3 cellular contexts compared by ENCODE assay signal in the genomic region with DNA sequence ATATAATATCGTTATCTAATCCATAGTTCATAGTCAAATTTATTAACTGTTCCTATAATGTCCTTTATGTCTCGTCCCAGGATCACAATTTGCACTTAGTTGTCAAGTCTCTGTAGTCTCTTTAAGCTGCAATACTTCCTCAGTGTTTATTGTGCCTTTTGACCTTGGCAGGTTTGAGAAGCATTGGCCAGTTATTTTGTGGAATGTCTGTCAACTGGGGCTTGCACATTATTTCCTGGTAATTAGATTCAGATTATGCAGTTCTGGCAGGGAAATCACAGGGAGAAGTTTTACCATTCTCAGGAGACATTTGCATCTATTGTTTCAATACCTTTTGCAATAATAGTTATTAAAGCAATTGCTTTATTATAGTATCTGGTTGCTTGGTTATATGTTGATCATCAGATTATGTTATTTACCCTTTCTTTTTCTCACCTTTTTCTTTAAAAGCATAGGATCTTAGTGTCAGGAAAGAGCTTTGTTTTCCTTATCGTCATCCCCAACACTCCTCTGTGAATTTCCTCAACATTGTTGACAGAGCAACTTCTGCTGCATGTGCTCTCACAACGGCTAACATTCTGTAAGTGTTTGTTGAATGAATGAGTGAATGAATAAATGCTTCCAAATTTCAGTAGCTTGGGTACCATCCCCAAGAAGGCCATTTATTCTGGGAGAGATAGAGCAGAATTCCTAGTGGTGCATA.
TF ChIP-seq lines count a peak whose summit lies in the region.

No MANE protein-coding gene starts in this region.

TF ChIP-seq in SK-N-SH treated with all-trans-retinoic acid at 6 μM for 48 hours, 23 proteins besides CTCF, POLR2A, EP300 and RAD21:
- 0 out of 2 replicates have a peak, but pooled peaks have one; percentile 18 for TF ChIP-seq SNAI2 (CRISPR knock-in tag; IDR thresholded peaks at IDR 0.05)
- TF ChIP-seq, protein P1, sequence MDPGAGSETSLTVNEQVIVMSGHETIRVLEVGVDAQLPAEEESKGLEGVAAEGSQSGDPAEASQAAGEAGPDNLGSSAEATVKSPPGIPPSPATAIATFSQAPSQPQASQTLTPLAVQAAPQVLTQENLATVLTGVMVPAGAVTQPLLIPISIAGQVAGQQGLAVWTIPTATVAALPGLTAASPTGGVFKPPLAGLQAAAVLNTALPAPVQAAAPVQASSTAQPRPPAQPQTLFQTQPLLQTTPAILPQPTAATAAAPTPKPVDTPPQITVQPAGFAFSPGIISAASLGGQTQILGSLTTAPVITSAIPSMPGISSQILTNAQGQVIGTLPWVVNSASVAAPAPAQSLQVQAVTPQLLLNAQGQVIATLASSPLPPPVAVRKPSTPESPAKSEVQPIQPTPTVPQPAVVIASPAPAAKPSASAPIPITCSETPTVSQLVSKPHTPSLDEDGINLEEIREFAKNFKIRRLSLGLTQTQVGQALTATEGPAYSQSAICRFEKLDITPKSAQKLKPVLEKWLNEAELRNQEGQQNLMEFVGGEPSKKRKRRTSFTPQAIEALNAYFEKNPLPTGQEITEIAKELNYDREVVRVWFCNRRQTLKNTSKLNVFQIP (CRISPR knock-in tag; IDR thresholded peaks at IDR 0.05; ENCODE audit: borderline replicate concordance, low read depth) = peak; percentile 41; the same call in 1 of the 2 replicates
- TF ChIP-seq ZNF565 (CRISPR knock-in tag; conservative IDR thresholded peaks at IDR 0.05; ENCODE audit: low read depth) = no peak
- TF ChIP-seq ISL1 (CRISPR knock-in tag; IDR thresholded peaks at IDR 0.05) = peak; percentile 50; the same call in 1 of the 2 replicates

TF ChIP-seq in SK-N-SH, 30 proteins besides CTCF, POLR2A, EP300 and RAD21:
- TF ChIP-seq MXI1 (IDR thresholded peaks at IDR 0.05; ENCODE audit: low read depth, low read length) (no peak), SMC3 (IDR thresholded peaks at IDR 0.05; ENCODE audit: low read depth, low read length) (no peak), RCOR1 (IDR thresholded peaks at IDR 0.05; ENCODE audit: low read length) (no peak), MEF2A (IDR thresholded peaks at IDR 0.05; ENCODE audit: borderline replicate concordance, low read depth) (no peak), SIN3A (IDR thresholded peaks at IDR 0.05; ENCODE audit: borderline replicate concordance, low read depth, low read length) (no peak), EZH2phosphoT487 (IDR thresholded peaks at IDR 0.05; ENCODE audit: borderline replicate concordance, low read depth) (no peak), JUND (IDR thresholded peaks at IDR 0.05) (no peak), MAX (IDR thresholded peaks at IDR 0.05; ENCODE audit: low read depth) (no peak), TAF1 (IDR thresholded peaks at IDR 0.05; ENCODE audit: borderline replicate concordance, low read depth, low read length) (no peak), ZBTB33 (IDR thresholded peaks at IDR 0.05; ENCODE audit: borderline replicate concordance, low read depth) (no peak), GATA2 (CRISPR knock-in tag; IDR thresholded peaks at IDR 0.05) (no peak)
- TF ChIP-seq, protein P2, sequence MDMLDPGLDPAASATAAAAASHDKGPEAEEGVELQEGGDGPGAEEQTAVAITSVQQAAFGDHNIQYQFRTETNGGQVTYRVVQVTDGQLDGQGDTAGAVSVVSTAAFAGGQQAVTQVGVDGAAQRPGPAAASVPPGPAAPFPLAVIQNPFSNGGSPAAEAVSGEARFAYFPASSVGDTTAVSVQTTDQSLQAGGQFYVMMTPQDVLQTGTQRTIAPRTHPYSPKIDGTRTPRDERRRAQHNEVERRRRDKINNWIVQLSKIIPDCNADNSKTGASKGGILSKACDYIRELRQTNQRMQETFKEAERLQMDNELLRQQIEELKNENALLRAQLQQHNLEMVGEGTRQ (IDR thresholded peaks at IDR 0.05; ENCODE audit: borderline replicate concordance, low read depth, low read length) = no peak
- TF ChIP-seq, protein P3, sequence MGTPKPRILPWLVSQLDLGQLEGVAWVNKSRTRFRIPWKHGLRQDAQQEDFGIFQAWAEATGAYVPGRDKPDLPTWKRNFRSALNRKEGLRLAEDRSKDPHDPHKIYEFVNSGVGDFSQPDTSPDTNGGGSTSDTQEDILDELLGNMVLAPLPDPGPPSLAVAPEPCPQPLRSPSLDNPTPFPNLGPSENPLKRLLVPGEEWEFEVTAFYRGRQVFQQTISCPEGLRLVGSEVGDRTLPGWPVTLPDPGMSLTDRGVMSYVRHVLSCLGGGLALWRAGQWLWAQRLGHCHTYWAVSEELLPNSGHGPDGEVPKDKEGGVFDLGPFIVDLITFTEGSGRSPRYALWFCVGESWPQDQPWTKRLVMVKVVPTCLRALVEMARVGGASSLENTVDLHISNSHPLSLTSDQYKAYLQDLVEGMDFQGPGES (IDR thresholded peaks at IDR 0.05; ENCODE audit: low read depth, low read length) = no peak

TF ChIP-seq in endothelial cell of umbilical vein, 7 proteins besides CTCF, POLR2A, EP300 and RAD21:
- TF ChIP-seq EZH2 (IDR thresholded peaks at IDR 0.05; ENCODE audit: borderline replicate concordance, low read depth, low read length, severe bottlenecking) (no peak), MAX (IDR thresholded peaks at IDR 0.05; ENCODE audit: insufficient read depth, insufficient read length) (no peak), MYC (IDR thresholded peaks at IDR 0.05; ENCODE audit: low read depth, low read length) (no peak), GATA2 (IDR thresholded peaks at IDR 0.05; ENCODE audit: insufficient read depth, insufficient read length, low read depth, low read length) (no peak), FOS (IDR thresholded peaks at IDR 0.05; ENCODE audit: borderline replicate concordance, insufficient read depth, low read length) (no peak), POLR2AphosphoS5 (IDR thresholded peaks at IDR 0.05; ENCODE audit: insufficient read depth, low read depth, low read length) (no peak), JUN (IDR thresholded peaks at IDR 0.05; ENCODE audit: borderline replicate concordance, insufficient read depth, insufficient read length, low read depth) (no peak)
